ENCODE assay signal across 9 cellular contexts in the genomic region with DNA sequence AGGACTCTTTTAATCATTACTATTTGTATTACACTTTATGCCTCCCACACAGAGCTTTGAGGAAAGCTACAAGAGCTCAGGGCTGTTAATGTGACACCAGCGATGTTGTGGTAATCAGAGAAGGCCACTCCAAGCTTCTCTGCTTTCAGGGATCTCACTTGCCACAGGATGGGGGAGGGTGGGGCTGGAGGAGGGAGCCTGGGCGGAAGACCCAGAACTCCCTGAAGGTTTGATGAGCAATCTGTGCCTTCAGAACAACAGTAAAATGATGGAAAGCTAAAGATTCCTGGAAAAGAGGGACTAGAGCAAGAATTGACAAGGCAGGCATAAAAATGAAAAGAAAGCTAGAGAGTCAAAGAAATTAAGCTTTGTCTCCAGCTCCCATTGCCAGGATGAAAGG.
DNase-seq lines count a peak whose midpoint lies in the region; ATAC-seq lines count a peak whose summit lies in the region.
"Had no signal": no experiment of that assay in that cellular context is flagged by ENCODE, and none has a peak within 500 bp of the region (broad histone marks: within the 10 kb centered on the region; RNA-seq: fewer than 3 reads in every experiment).

No MANE protein-coding gene starts in this region.

- H3K27me3 ChIP-seq in H7 (ENCODE audit: control insufficient read depth, insufficient read depth, low read length) = no peaks in the 10 kb centered on the region

- ATAC-seq in left cardiac atrium = peak; percentile 47 to 91
- ATAC-seq in GM18520 (IDR thresholded peaks at IDR 0.05; ENCODE audit: unreplicated experiment) = no peak
- ATAC-seq in HG03159 (IDR thresholded peaks at IDR 0.05; ENCODE audit: unreplicated experiment) = no peak
- no peak for ATAC-seq in GM21619 (IDR thresholded peaks at IDR 0.05; ENCODE audit: unreplicated experiment)

- intact Hi-C loops in left cardiac atrium (cut with DNase I) = no loop called here

- peak; percentile 26 for DNase-seq in H7
- peak; percentile 38 to 67 for DNase-seq in NCI-H524 (lab: John Stamatoyannopoulos, UW)
- DNase-seq in left cardiac atrium = peak; percentile 48
- DNase-seq in renal cortical epithelial cell (ENCODE audit: low read depth) = peak; percentile 64
- DNase-seq in 8988T = no peak
- DNase-seq: stimulated activated naive CD4-positive, alpha-beta T cell treated with Interleukin-2 at 50 U/mL for 16 hours had no signal

- H3K4me3 ChIP-seq in H7 (ENCODE audit: insufficient read depth, low read depth, low read length) = no peak overlapping the region

- H3K36me3 ChIP-seq in H7 (replicated peaks; ENCODE audit: control insufficient read depth, insufficient read depth, low read length) = no peaks in the 10 kb centered on the region

Comparison
In these comparisons a context has a peak if more than half of its experiments do, and no peak if none do; other contexts are left out.
1. ATAC-seq: peak in left cardiac atrium (2 of 2); none in GM18520 (single experiment), HG03159 (single experiment) and GM21619 (single experiment).